Comparison of ENCODE assay signal across 1 cellular context in genomic region chr19:47707135-47707925, GRCh38.
A peak's percentile ranks its signal among the peaks of the same experiment; 100 is the strongest.
TF ChIP-seq lines count a peak whose summit lies in the region.

No MANE protein-coding gene starts in this region.

TF ChIP-seq in K562, 482 proteins besides CTCF, POLR2A, EP300 and RAD21 (continued from another document):
- no peak for TF ChIP-seq ZNF318 (IDR thresholded peaks at IDR 0.05; ENCODE audit: borderline replicate concordance in 1 of 2, low read depth in 1 of 2)
- TF ChIP-seq ZNF197 (CRISPR knock-in tag; IDR thresholded peaks at IDR 0.05; ENCODE audit: low read depth) = no peak
- no peak for TF ChIP-seq ZNF277 (CRISPR knock-in tag; IDR thresholded peaks at IDR 0.05; ENCODE audit: borderline replicate concordance)
- TF ChIP-seq HINFP (tag; conservative IDR thresholded peaks at IDR 0.05; ENCODE audit: low read depth) = no peak
- TF ChIP-seq BACH1 (tag; IDR thresholded peaks at IDR 0.05) = no peak
- 0 out of 2 replicates have a peak, but pooled peaks have one; percentile 53 for TF ChIP-seq HDGF (IDR thresholded peaks at IDR 0.05)
- TF ChIP-seq HMGN3 (IDR thresholded peaks at IDR 0.05; ENCODE audit: borderline replicate concordance, extremely low read depth, insufficient read length, low read depth, low read length) = no peak
- TF ChIP-seq MLLT1 (IDR thresholded peaks at IDR 0.05) = no peak
- no peak for TF ChIP-seq ZBTB34 (CRISPR knock-in tag; IDR thresholded peaks at IDR 0.05)
- no peak for TF ChIP-seq HDAC3 (IDR thresholded peaks at IDR 0.05; ENCODE audit: borderline replicate concordance, partially characterized antibody)
- TF ChIP-seq, protein P1, sequence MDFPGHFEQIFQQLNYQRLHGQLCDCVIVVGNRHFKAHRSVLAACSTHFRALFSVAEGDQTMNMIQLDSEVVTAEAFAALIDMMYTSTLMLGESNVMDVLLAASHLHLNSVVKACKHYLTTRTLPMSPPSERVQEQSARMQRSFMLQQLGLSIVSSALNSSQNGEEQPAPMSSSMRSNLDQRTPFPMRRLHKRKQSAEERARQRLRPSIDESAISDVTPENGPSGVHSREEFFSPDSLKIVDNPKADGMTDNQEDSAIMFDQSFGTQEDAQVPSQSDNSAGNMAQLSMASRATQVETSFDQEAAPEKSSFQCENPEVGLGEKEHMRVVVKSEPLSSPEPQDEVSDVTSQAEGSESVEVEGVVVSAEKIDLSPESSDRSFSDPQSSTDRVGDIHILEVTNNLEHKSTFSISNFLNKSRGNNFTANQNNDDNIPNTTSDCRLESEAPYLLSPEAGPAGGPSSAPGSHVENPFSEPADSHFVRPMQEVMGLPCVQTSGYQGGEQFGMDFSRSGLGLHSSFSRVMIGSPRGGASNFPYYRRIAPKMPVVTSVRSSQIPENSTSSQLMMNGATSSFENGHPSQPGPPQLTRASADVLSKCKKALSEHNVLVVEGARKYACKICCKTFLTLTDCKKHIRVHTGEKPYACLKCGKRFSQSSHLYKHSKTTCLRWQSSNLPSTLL (IDR thresholded peaks at IDR 0.05) = no peak
- TF ChIP-seq RFX7 (CRISPR knock-in tag; IDR thresholded peaks at IDR 0.05) = no peak
- TF ChIP-seq ZNF134 (CRISPR knock-in tag; conservative IDR thresholded peaks at IDR 0.05) = no peak
- no peak for TF ChIP-seq MAFG (tag; conservative IDR thresholded peaks at IDR 0.05)
- no peak for TF ChIP-seq NR4A1 (CRISPR knock-in tag; IDR thresholded peaks at IDR 0.05)
- TF ChIP-seq NR4A1 (tag; IDR thresholded peaks at IDR 0.05) = no peak
- no peak for TF ChIP-seq TCFL5 (CRISPR knock-in tag; conservative IDR thresholded peaks at IDR 0.05)
- no peak for TF ChIP-seq RHOXF2B (CRISPR knock-in tag; conservative IDR thresholded peaks at IDR 0.05)
- TF ChIP-seq CAMTA2 (CRISPR knock-in tag; conservative IDR thresholded peaks at IDR 0.05) = no peak
- TF ChIP-seq GATAD2B (IDR thresholded peaks at IDR 0.05; ENCODE audit: borderline replicate concordance) = no peak
